2 cellular contexts compared by ENCODE assay signal in the genomic region with DNA sequence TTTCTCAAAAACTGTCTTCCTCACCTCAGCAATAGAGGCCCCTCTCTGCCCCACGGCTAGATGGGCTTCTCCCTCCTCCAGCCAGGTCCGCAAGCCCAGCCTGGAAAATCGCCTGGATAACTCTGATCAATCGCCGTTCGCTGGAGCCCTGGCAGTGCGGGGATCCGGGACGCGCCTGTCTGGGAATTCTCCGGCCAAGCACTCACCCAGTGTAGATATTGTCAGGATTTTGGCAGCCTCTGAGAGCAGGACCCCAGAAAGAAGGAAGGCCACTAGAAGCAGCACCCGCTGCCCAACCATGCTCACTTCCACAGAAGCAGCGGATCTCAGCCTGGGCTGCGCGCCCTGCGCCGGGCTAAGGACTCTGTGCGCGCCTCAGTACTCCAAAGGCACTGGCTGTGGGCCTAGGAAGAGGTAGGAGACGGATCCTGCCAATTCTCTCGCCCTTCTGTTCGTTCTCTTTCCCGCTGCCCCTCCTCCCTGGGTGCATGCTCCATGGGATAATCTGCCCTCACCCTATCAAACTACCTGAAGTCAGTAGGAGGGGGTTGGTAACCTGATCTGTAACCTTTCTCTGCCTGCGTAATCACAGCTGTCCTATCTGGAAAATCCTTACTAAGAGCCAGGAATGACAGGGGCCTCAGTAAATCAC.
A peak's percentile ranks its signal among the peaks of the same experiment; 100 is the strongest.
TF ChIP-seq lines count a peak whose summit lies in the region.

A gene with protein sequence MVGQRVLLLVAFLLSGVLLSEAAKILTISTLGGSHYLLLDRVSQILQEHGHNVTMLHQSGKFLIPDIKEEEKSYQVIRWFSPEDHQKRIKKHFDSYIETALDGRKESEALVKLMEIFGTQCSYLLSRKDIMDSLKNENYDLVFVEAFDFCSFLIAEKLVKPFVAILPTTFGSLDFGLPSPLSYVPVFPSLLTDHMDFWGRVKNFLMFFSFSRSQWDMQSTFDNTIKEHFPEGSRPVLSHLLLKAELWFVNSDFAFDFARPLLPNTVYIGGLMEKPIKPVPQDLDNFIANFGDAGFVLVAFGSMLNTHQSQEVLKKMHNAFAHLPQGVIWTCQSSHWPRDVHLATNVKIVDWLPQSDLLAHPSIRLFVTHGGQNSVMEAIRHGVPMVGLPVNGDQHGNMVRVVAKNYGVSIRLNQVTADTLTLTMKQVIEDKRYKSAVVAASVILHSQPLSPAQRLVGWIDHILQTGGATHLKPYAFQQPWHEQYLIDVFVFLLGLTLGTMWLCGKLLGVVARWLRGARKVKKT (minus strand): TSS at position 450 of the 652 bp plus-strand sequence. CDS start 150 bp downstream, at position 300.

TF ChIP-seq in liver, 16 proteins besides CTCF, POLR2A, EP300 and RAD21:
- TF ChIP-seq, protein P1, sequence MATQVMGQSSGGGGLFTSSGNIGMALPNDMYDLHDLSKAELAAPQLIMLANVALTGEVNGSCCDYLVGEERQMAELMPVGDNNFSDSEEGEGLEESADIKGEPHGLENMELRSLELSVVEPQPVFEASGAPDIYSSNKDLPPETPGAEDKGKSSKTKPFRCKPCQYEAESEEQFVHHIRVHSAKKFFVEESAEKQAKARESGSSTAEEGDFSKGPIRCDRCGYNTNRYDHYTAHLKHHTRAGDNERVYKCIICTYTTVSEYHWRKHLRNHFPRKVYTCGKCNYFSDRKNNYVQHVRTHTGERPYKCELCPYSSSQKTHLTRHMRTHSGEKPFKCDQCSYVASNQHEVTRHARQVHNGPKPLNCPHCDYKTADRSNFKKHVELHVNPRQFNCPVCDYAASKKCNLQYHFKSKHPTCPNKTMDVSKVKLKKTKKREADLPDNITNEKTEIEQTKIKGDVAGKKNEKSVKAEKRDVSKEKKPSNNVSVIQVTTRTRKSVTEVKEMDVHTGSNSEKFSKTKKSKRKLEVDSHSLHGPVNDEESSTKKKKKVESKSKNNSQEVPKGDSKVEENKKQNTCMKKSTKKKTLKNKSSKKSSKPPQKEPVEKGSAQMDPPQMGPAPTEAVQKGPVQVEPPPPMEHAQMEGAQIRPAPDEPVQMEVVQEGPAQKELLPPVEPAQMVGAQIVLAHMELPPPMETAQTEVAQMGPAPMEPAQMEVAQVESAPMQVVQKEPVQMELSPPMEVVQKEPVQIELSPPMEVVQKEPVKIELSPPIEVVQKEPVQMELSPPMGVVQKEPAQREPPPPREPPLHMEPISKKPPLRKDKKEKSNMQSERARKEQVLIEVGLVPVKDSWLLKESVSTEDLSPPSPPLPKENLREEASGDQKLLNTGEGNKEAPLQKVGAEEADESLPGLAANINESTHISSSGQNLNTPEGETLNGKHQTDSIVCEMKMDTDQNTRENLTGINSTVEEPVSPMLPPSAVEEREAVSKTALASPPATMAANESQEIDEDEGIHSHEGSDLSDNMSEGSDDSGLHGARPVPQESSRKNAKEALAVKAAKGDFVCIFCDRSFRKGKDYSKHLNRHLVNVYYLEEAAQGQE (IDR thresholded peaks at IDR 0.05) = peak; percentile 84
- TF ChIP-seq GABPA (IDR thresholded peaks at IDR 0.05 in 1 of 2, conservative IDR thresholded peaks at IDR 0.05 in 1 of 2) (no peak), SP1 (IDR thresholded peaks at IDR 0.05) (peak; percentile 85), RXRA (IDR thresholded peaks at IDR 0.05) (peak; percentile 76 to 84), EGR1 (IDR thresholded peaks at IDR 0.05; ENCODE audit: low read depth in 2 of 2) (peak in 1 of 2 donors; percentile 25), HNF4G (IDR thresholded peaks at IDR 0.05) (peak; percentile 17), JUND (IDR thresholded peaks at IDR 0.05) (peak in 1 of 2 donors; percentile 48), HNF4A (conservative IDR thresholded peaks at IDR 0.05) (peak; percentile 74 to 79), YY1 (IDR thresholded peaks at IDR 0.05) (peak; percentile 64), TAF1 (conservative IDR thresholded peaks at IDR 0.05) (peak; percentile 83), FOXA2 (IDR thresholded peaks at IDR 0.05) (no peak), FOXA1 (IDR thresholded peaks at IDR 0.05) (no peak)
- TF ChIP-seq, protein P2, sequence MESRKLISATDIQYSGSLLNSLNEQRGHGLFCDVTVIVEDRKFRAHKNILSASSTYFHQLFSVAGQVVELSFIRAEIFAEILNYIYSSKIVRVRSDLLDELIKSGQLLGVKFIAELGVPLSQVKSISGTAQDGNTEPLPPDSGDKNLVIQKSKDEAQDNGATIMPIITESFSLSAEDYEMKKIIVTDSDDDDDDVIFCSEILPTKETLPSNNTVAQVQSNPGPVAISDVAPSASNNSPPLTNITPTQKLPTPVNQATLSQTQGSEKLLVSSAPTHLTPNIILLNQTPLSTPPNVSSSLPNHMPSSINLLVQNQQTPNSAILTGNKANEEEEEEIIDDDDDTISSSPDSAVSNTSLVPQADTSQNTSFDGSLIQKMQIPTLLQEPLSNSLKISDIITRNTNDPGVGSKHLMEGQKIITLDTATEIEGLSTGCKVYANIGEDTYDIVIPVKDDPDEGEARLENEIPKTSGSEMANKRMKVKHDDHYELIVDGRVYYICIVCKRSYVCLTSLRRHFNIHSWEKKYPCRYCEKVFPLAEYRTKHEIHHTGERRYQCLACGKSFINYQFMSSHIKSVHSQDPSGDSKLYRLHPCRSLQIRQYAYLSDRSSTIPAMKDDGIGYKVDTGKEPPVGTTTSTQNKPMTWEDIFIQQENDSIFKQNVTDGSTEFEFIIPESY (IDR thresholded peaks at IDR 0.05) = peak; percentile 64
- TF ChIP-seq, protein P3, sequence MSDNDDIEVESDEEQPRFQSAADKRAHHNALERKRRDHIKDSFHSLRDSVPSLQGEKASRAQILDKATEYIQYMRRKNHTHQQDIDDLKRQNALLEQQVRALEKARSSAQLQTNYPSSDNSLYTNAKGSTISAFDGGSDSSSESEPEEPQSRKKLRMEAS (IDR thresholded peaks at IDR 0.05) = peak; percentile 56
- TF ChIP-seq, protein P4, sequence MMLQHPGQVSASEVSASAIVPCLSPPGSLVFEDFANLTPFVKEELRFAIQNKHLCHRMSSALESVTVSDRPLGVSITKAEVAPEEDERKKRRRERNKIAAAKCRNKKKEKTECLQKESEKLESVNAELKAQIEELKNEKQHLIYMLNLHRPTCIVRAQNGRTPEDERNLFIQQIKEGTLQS (IDR thresholded peaks at IDR 0.05) = no peak
TF ChIP-seq in liver: peak in this region for 11.

TF ChIP-seq in HepG2, 621 proteins besides CTCF, POLR2A, EP300 and RAD21:
- TF ChIP-seq LCORL (IDR thresholded peaks at IDR 0.05) (no peak), LCORL (CRISPR knock-in tag; IDR thresholded peaks at IDR 0.05) (no peak), SP5 (CRISPR knock-in tag; IDR thresholded peaks at IDR 0.05; ENCODE audit: borderline replicate concordance, low read depth) (no peak), ZNF253 (CRISPR knock-in tag; IDR thresholded peaks at IDR 0.05; ENCODE audit: borderline replicate concordance) (no peak), ZNF652 (CRISPR knock-in tag; IDR thresholded peaks at IDR 0.05; ENCODE audit: borderline replicate concordance, low read depth) (no peak)
- TF ChIP-seq, protein P5, sequence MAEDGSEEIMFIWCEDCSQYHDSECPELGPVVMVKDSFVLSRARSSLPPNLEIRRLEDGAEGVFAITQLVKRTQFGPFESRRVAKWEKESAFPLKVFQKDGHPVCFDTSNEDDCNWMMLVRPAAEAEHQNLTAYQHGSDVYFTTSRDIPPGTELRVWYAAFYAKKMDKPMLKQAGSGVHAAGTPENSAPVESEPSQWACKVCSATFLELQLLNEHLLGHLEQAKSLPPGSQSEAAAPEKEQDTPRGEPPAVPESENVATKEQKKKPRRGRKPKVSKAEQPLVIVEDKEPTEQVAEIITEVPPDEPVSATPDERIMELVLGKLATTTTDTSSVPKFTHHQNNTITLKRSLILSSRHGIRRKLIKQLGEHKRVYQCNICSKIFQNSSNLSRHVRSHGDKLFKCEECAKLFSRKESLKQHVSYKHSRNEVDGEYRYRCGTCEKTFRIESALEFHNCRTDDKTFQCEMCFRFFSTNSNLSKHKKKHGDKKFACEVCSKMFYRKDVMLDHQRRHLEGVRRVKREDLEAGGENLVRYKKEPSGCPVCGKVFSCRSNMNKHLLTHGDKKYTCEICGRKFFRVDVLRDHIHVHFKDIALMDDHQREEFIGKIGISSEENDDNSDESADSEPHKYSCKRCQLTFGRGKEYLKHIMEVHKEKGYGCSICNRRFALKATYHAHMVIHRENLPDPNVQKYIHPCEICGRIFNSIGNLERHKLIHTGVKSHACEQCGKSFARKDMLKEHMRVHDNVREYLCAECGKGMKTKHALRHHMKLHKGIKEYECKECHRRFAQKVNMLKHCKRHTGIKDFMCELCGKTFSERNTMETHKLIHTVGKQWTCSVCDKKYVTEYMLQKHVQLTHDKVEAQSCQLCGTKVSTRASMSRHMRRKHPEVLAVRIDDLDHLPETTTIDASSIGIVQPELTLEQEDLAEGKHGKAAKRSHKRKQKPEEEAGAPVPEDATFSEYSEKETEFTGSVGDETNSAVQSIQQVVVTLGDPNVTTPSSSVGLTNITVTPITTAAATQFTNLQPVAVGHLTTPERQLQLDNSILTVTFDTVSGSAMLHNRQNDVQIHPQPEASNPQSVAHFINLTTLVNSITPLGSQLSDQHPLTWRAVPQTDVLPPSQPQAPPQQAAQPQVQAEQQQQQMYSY (CRISPR knock-in tag; IDR thresholded peaks at IDR 0.05) = no peak
- TF ChIP-seq, protein P6, sequence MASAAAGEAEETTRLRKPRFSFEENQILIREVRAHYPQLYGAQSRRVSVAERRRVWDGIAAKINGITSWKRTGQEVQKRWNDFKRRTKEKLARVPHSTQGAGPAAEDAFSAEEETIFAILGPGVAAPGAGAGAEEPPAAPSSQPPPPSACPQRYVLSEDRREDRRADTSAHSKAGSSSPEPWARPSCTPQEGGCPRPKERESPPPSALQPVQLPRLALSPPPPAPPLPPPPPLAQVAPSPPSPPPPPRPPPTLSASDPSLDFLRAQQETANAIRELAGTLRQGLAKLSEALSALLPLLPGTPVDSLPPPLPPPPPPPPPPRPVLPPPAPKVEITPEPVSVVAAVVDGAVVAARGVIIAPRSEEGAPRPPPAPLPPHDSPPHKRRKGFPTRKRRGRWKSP (CRISPR knock-in tag; IDR thresholded peaks at IDR 0.05) = no peak
- TF ChIP-seq, protein P7, sequence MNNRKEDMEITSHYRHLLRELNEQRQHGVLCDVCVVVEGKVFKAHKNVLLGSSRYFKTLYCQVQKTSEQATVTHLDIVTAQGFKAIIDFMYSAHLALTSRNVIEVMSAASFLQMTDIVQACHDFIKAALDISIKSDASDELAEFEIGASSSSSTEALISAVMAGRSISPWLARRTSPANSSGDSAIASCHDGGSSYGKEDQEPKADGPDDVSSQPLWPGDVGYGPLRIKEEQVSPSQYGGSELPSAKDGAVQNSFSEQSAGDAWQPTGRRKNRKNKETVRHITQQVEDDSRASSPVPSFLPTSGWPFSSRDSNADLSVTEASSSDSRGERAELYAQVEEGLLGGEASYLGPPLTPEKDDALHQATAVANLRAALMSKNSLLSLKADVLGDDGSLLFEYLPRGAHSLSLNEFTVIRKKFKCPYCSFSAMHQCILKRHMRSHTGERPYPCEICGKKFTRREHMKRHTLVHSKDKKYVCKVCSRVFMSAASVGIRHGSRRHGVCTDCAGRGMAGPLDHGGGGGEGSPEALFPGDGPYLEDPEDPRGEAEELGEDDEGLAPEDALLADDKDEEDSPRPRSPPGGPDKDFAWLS (CRISPR knock-in tag; IDR thresholded peaks at IDR 0.05; ENCODE audit: borderline replicate concordance) = no peak
- TF ChIP-seq, protein P8, sequence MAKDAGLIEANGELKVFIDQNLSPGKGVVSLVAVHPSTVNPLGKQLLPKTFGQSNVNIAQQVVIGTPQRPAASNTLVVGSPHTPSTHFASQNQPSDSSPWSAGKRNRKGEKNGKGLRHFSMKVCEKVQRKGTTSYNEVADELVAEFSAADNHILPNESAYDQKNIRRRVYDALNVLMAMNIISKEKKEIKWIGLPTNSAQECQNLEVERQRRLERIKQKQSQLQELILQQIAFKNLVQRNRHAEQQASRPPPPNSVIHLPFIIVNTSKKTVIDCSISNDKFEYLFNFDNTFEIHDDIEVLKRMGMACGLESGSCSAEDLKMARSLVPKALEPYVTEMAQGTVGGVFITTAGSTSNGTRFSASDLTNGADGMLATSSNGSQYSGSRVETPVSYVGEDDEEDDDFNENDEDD (CRISPR knock-in tag; IDR thresholded peaks at IDR 0.05; ENCODE audit: borderline replicate concordance) = no peak
- TF ChIP-seq, protein P9, sequence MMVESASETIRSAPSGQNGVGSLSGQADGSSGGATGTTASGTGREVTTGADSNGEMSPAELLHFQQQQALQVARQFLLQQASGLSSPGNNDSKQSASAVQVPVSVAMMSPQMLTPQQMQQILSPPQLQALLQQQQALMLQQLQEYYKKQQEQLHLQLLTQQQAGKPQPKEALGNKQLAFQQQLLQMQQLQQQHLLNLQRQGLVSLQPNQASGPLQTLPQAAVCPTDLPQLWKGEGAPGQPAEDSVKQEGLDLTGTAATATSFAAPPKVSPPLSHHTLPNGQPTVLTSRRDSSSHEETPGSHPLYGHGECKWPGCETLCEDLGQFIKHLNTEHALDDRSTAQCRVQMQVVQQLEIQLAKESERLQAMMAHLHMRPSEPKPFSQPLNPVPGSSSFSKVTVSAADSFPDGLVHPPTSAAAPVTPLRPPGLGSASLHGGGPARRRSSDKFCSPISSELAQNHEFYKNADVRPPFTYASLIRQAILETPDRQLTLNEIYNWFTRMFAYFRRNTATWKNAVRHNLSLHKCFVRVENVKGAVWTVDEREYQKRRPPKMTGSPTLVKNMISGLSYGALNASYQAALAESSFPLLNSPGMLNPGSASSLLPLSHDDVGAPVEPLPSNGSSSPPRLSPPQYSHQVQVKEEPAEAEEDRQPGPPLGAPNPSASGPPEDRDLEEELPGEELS (CRISPR knock-in tag; IDR thresholded peaks at IDR 0.05) = no peak
- TF ChIP-seq, protein P10, sequence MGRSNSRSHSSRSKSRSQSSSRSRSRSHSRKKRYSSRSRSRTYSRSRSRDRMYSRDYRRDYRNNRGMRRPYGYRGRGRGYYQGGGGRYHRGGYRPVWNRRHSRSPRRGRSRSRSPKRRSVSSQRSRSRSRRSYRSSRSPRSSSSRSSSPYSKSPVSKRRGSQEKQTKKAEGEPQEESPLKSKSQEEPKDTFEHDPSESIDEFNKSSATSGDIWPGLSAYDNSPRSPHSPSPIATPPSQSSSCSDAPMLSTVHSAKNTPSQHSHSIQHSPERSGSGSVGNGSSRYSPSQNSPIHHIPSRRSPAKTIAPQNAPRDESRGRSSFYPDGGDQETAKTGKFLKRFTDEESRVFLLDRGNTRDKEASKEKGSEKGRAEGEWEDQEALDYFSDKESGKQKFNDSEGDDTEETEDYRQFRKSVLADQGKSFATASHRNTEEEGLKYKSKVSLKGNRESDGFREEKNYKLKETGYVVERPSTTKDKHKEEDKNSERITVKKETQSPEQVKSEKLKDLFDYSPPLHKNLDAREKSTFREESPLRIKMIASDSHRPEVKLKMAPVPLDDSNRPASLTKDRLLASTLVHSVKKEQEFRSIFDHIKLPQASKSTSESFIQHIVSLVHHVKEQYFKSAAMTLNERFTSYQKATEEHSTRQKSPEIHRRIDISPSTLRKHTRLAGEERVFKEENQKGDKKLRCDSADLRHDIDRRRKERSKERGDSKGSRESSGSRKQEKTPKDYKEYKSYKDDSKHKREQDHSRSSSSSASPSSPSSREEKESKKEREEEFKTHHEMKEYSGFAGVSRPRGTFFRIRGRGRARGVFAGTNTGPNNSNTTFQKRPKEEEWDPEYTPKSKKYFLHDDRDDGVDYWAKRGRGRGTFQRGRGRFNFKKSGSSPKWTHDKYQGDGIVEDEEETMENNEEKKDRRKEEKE (IDR thresholded peaks at IDR 0.05) = no peak
TF ChIP-seq in HepG2: peak in this region for 0.
